Comparison of ENCODE assay signal across 8 cellular contexts in the genomic region with DNA sequence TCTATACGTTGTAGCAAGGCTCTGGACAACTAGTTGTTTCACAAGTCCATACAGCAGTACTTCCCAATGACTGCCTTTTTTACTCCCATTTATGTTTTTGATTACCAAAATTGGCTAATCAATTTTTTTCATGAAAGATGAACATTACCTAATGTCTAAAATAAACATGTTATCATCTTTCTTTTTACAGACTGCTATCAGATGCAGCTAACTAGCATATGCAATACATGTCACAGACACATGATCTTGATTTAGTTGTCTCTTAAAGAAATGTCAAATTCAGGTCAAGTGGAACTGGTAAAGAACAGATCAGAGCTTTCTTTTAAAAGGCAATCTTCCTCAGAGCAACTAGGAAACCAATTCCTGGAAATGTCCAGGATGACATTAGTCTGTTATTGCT. TPM values are rescaled to one million over a fixed set of nuclear protein-coding genes. Genes with fewer than 3 reads are reported as not detected.
DNase-seq lines count a peak whose midpoint lies in the region; ATAC-seq, FAIRE-seq and TF ChIP-seq lines count a peak whose summit lies in the region.

No MANE protein-coding gene starts in this region.

- H3K4me3 ChIP-seq in WI38 (ENCODE audit: low read depth, low read length) (peak overlapping the region; percentile 95), kidney (ENCODE audit: low read length in 2 of 2) (peak overlapping the region; percentile 97), thoracic aorta (peak overlapping the region; percentile 80)

- no peaks in the 10 kb centered on the region for H3K27me3 Mint-ChIP-seq in activated naive CD8-positive, alpha-beta T cell treated with anti-CD3 and anti-CD28 coated beads for 36 hours

- peaks cover 19% of the 10 kb centered on the region for H3K4me1 Mint-ChIP-seq in activated naive CD8-positive, alpha-beta T cell treated with anti-CD3 and anti-CD28 coated beads for 36 hours

- DNase-seq in DMS53 (lab: John Stamatoyannopoulos, UW): peak; percentile 52
- no peak for DNase-seq in DMS53 treated with DMSO at 0.1 percent for 48 hours (lab: John Stamatoyannopoulos, UW; ENCODE audit: unreplicated experiment)
- no peak for DNase-seq in kidney
- DNase-seq in thoracic aorta (ENCODE audit: low spot score): no peak
- DNase-seq in GM19240 (ENCODE audit: insufficient read length, low spot score): no peak
- DNase-seq in RCC 7860 (ENCODE audit: low spot score): no peak
- no peak for DNase-seq in activated naive CD8-positive, alpha-beta T cell treated with anti-CD3 and anti-CD28 coated beads for 36 hours

- no peak overlapping the region for H3K4me3 Mint-ChIP-seq in activated naive CD8-positive, alpha-beta T cell treated with anti-CD3 and anti-CD28 coated beads for 36 hours

- ATAC-seq in thoracic aorta (ENCODE audit: insufficient number of reproducible peaks, low FRiP score, low read depth): no peak

- H3K4me1 ChIP-seq in kidney (ENCODE audit: control insufficient read depth in 1 of 2, insufficient read depth in 1 of 2, low read depth in 1 of 2, low read length in 2 of 2) (peaks cover 9 to 14% of the 10 kb centered on the region in 2 donors), thoracic aorta (ENCODE audit: control insufficient read depth in 1 of 2, low read depth in 2 of 2) (peaks cover 5 to 15% of the 10 kb centered on the region in 2 donors)

- peak overlapping the region; percentile 15 to 90 for H3K9ac ChIP-seq in kidney (ENCODE audit: low read length in 2 of 2)

- no peaks in the 10 kb centered on the region for H3K9me3 Mint-ChIP-seq in activated naive CD8-positive, alpha-beta T cell treated with anti-CD3 and anti-CD28 coated beads for 36 hours

- no peaks in the 10 kb centered on the region for H3K36me3 Mint-ChIP-seq in activated naive CD8-positive, alpha-beta T cell treated with anti-CD3 and anti-CD28 coated beads for 36 hours

- H3K27me3 ChIP-seq in thoracic aorta (replicated peaks; ENCODE audit: insufficient read depth): no peaks in the 10 kb centered on the region

- no peak for FAIRE-seq in kidney (lab: Jason Lieb, UNC)
- no peak for FAIRE-seq in RCC 7860 (lab: Jason Lieb, UNC)

- no peak overlapping the region for H3K27ac Mint-ChIP-seq in activated naive CD8-positive, alpha-beta T cell treated with anti-CD3 and anti-CD28 coated beads for 36 hours

- H3K9me3 ChIP-seq in kidney (ENCODE audit: control insufficient read depth in 1 of 2, low read length in 2 of 2) (no peaks in the 10 kb centered on the region), thoracic aorta (no peaks in the 10 kb centered on the region)

- intact Hi-C loops in kidney (cut with DNase I): no loop called here

- no peaks in the 10 kb centered on the region for H3K36me3 ChIP-seq in kidney (ENCODE audit: control insufficient read depth in 1 of 2, insufficient read depth in 2 of 2, low read length in 2 of 2)
- H3K36me3 ChIP-seq in thoracic aorta: no peaks in the 10 kb centered on the region

- peak overlapping the region in 1 of 2 donors; percentile 45 for H3K27ac ChIP-seq in kidney (ENCODE audit: low read depth in 2 of 2, low read length in 2 of 2)
- peak overlapping the region; percentile 87 to 96 for H3K27ac ChIP-seq in thoracic aorta

- TF ChIP-seq CTCF in WI38 (IDR thresholded peaks at IDR 0.05; ENCODE audit: low read depth, low read length) (no peak), kidney (IDR thresholded peaks at IDR 0.05; ENCODE audit: borderline replicate concordance, extremely low read depth, insufficient read depth) (no peak), thoracic aorta (IDR thresholded peaks at IDR 0.05) (no peak)

RNA-seq across cellular contexts. Expression of gene DBT, which starts 0.6 kb away (rescaled TPM):
- total RNA-seq in kidney (18.7 TPM), thoracic aorta (1 to 10 TPM; 5.3 to 7.7 TPM)
- polyA plus RNA-seq in kidney (ENCODE audit: insufficient read depth, low read depth, low replicate concordance): 7.7 TPM
- 10 to 100 TPM; 12.1 to 12.9 TPM for total RNA-seq in activated naive CD8-positive, alpha-beta T cell treated with anti-CD3 and anti-CD28 coated beads for 36 hours

RNA-seq across cellular contexts. Expression of gene RTCA, which starts 15.8 kb away (rescaled TPM):
- total RNA-seq in kidney (30.8 TPM), thoracic aorta (10 to 100 TPM; 15.4 to 23.8 TPM)
- 51.1 TPM for polyA plus RNA-seq in kidney (ENCODE audit: insufficient read depth, low read depth, low replicate concordance)
- 10 to 100 TPM; 49.4 to 50.4 TPM for total RNA-seq in activated naive CD8-positive, alpha-beta T cell treated with anti-CD3 and anti-CD28 coated beads for 36 hours
